1 cellular context compared by ENCODE assay signal in genomic region chr19:7629347-7630054, GRCh38.
A peak's percentile ranks its signal among the peaks of the same experiment; 100 is the strongest.
TF ChIP-seq lines count a peak whose summit lies in the region.

PET100 (plus strand) TSS chr19:7629793; CDS start chr19:7629834, 41 bp downstream.
XAB2 (minus strand) TSS chr19:7629545; CDS start chr19:7629527, 18 bp downstream.

TF ChIP-seq in HepG2, 621 proteins besides CTCF, POLR2A, EP300 and RAD21 (continued from another document and continues in another):
- TF ChIP-seq PBX3 (CRISPR knock-in tag; IDR thresholded peaks at IDR 0.05; ENCODE audit: borderline replicate concordance) (peak; percentile 98), CEBPB (IDR thresholded peaks at IDR 0.05; ENCODE audit: borderline replicate concordance, low read depth, low read length) (no peak), ZMYM4 (CRISPR knock-in tag; IDR thresholded peaks at IDR 0.05) (peak; percentile 33; the same call in 1 of the 2 replicates), ZNF24 (IDR thresholded peaks at IDR 0.05) (no peak), ELF4 (CRISPR knock-in tag; IDR thresholded peaks at IDR 0.05; ENCODE audit: borderline replicate concordance) (peak; percentile 95; the same call in 1 of the 2 replicates), ZNF598 (CRISPR knock-in tag; IDR thresholded peaks at IDR 0.05; ENCODE audit: borderline replicate concordance) (peak; percentile 57; the same call in 1 of the 2 replicates), ZFX (CRISPR knock-in tag; IDR thresholded peaks at IDR 0.05; ENCODE audit: low read depth) (peak; percentile 86), HIC2 (CRISPR knock-in tag; IDR thresholded peaks at IDR 0.05; ENCODE audit: low read depth) (no peak), SIN3B (IDR thresholded peaks at IDR 0.05; ENCODE audit: low read length) (peak; percentile 96), ZNF350 (CRISPR knock-in tag; IDR thresholded peaks at IDR 0.05; ENCODE audit: borderline replicate concordance, low read depth) (peak; percentile 32; the same call in 1 of the 2 replicates), REPIN1 (CRISPR knock-in tag; IDR thresholded peaks at IDR 0.05; ENCODE audit: borderline replicate concordance, low read depth) (peak; percentile 25; the same call in 1 of the 2 replicates), SP4 (CRISPR knock-in tag; IDR thresholded peaks at IDR 0.05) (peak; percentile 91), MXI1 (IDR thresholded peaks at IDR 0.05; ENCODE audit: borderline replicate concordance, low read depth, low read length) (peak; percentile 65; the same call in 1 of the 3 replicates), TARDBP (CRISPR knock-in tag; IDR thresholded peaks at IDR 0.05) (no peak; the same call in 1 of the 2 replicates), LCORL (IDR thresholded peaks at IDR 0.05) (no peak), LCORL (CRISPR knock-in tag; IDR thresholded peaks at IDR 0.05) (peak; percentile 37; the same call in 1 of the 2 replicates), ELF3 (CRISPR knock-in tag; IDR thresholded peaks at IDR 0.05) (no peak), KLF11 (CRISPR knock-in tag; IDR thresholded peaks at IDR 0.05) (0 out of 2 replicates have a peak, but pooled peaks have one; percentile 38), ZNF138 (CRISPR knock-in tag; IDR thresholded peaks at IDR 0.05; ENCODE audit: low read depth) (no peak), ZSCAN29 (CRISPR knock-in tag; conservative IDR thresholded peaks at IDR 0.05) (no peak), CAMTA2 (CRISPR knock-in tag; IDR thresholded peaks at IDR 0.05; ENCODE audit: borderline replicate concordance) (no peak; the same call in 1 of the 2 replicates), HIVEP1 (CRISPR knock-in tag; IDR thresholded peaks at IDR 0.05) (0 out of 2 replicates have a peak, but pooled peaks have one; percentile 23), ZNF678 (CRISPR knock-in tag; IDR thresholded peaks at IDR 0.05) (no peak), HOXA3 (CRISPR knock-in tag; IDR thresholded peaks at IDR 0.05) (peak; percentile 94), SOX13 (IDR thresholded peaks at IDR 0.05) (no peak), SOX13 (CRISPR knock-in tag; conservative IDR thresholded peaks at IDR 0.05 in 1 of 2, IDR thresholded peaks at IDR 0.05 in 1 of 2) (0 out of 4 replicates have a peak, but pooled peaks of 1 of the 2 experiments have one; percentile 4), ZBTB26 (CRISPR knock-in tag; IDR thresholded peaks at IDR 0.05; ENCODE audit: borderline replicate concordance) (peak; percentile 39; the same call in 1 of the 2 replicates), HMGXB3 (CRISPR knock-in tag; IDR thresholded peaks at IDR 0.05; ENCODE audit: borderline replicate concordance) (peak; percentile 100), ELF1 (CRISPR knock-in tag; IDR thresholded peaks at IDR 0.05) (peak; percentile 95), HDAC1 (CRISPR knock-in tag; IDR thresholded peaks at IDR 0.05) (peak; percentile 91), ETV5 (CRISPR knock-in tag; IDR thresholded peaks at IDR 0.05; ENCODE audit: borderline replicate concordance) (peak; percentile 81; the same call in 1 of the 2 replicates), ZNF768 (CRISPR knock-in tag; IDR thresholded peaks at IDR 0.05) (peak; percentile 30; the same call in 1 of the 2 replicates), THAP11 (CRISPR knock-in tag; IDR thresholded peaks at IDR 0.05) (peak; percentile 95), PHF8 (CRISPR knock-in tag; IDR thresholded peaks at IDR 0.05) (peak; percentile 84), ZFP90 (CRISPR knock-in tag; IDR thresholded peaks at IDR 0.05; ENCODE audit: borderline replicate concordance) (peak; percentile 70; the same call in 1 of the 2 replicates), ZNF605 (CRISPR knock-in tag; IDR thresholded peaks at IDR 0.05) (peak; percentile 88), ZNF264 (CRISPR knock-in tag; IDR thresholded peaks at IDR 0.05) (peak; percentile 57; the same call in 1 of the 2 replicates), BORCS8-MEF2B (CRISPR knock-in tag; IDR thresholded peaks at IDR 0.05) (no peak), KLF13 (CRISPR knock-in tag; IDR thresholded peaks at IDR 0.05) (no peak), YY1 (IDR thresholded peaks at IDR 0.05; ENCODE audit: insufficient read depth, insufficient replicate concordance, low read depth, low read length) (peak; percentile 91)
- TF ChIP-seq, protein P1, sequence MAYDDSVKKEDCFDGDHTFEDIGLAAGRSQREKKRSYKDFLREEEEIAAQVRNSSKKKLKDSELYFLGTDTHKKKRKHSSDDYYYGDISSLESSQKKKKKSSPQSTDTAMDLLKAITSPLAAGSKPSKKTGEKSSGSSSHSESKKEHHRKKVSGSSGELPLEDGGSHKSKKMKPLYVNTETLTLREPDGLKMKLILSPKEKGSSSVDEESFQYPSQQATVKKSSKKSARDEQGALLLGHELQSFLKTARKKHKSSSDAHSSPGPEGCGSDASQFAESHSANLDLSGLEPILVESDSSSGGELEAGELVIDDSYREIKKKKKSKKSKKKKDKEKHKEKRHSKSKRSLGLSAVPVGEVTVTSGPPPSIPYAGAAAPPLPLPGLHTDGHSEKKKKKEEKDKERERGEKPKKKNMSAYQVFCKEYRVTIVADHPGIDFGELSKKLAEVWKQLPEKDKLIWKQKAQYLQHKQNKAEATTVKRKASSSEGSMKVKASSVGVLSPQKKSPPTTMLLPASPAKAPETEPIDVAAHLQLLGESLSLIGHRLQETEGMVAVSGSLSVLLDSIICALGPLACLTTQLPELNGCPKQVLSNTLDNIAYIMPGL (CRISPR knock-in tag; IDR thresholded peaks at IDR 0.05; ENCODE audit: borderline replicate concordance in 1 of 2, low read depth in 1 of 2): peak in 1 of 2 experiments; percentile 50; a peak in 1 of 4 replicates
- TF ChIP-seq, protein P2, sequence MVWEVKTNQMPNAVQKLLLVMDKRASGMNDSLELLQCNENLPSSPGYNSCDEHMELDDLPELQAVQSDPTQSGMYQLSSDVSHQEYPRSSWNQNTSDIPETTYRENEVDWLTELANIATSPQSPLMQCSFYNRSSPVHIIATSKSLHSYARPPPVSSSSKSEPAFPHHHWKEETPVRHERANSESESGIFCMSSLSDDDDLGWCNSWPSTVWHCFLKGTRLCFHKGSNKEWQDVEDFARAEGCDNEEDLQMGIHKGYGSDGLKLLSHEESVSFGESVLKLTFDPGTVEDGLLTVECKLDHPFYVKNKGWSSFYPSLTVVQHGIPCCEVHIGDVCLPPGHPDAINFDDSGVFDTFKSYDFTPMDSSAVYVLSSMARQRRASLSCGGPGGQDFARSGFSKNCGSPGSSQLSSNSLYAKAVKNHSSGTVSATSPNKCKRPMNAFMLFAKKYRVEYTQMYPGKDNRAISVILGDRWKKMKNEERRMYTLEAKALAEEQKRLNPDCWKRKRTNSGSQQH (CRISPR knock-in tag; IDR thresholded peaks at IDR 0.05; ENCODE audit: low read depth): peak; percentile 52; the same call in 1 of the 2 replicates
- TF ChIP-seq, protein P3, sequence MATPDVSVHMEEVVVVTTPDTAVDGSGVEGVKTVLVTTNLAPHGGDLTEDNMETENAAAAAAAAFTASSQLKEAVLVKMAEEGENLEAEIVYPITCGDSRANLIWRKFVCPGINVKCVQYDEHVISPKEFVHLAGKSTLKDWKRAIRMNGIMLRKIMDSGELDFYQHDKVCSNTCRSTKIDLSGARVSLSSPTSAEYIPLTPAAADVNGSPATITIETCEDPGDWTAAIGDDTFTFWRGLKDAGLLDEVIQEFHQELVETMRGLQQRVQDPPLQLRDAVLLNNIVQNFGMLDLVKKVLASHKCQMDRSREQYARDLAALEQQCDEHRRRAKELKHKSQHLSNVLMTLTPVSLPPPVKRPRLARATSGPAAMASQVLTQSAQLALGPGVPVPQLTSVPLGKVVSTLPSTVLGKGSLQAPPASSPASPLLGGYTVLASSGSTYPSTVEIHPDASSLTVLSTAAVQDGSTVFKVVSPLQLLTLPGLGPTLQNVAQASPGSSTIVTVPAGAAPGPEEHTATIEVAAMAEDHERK (CRISPR knock-in tag; IDR thresholded peaks at IDR 0.05; ENCODE audit: low read depth): peak; percentile 49; the same call in 1 of the 2 replicates
- TF ChIP-seq, protein P4, sequence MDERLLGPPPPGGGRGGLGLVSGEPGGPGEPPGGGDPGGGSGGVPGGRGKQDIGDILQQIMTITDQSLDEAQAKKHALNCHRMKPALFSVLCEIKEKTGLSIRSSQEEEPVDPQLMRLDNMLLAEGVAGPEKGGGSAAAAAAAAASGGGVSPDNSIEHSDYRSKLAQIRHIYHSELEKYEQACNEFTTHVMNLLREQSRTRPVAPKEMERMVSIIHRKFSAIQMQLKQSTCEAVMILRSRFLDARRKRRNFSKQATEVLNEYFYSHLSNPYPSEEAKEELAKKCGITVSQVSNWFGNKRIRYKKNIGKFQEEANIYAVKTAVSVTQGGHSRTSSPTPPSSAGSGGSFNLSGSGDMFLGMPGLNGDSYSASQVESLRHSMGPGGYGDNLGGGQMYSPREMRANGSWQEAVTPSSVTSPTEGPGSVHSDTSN (CRISPR knock-in tag; IDR thresholded peaks at IDR 0.05): peak; percentile 98
- TF ChIP-seq, protein P5, sequence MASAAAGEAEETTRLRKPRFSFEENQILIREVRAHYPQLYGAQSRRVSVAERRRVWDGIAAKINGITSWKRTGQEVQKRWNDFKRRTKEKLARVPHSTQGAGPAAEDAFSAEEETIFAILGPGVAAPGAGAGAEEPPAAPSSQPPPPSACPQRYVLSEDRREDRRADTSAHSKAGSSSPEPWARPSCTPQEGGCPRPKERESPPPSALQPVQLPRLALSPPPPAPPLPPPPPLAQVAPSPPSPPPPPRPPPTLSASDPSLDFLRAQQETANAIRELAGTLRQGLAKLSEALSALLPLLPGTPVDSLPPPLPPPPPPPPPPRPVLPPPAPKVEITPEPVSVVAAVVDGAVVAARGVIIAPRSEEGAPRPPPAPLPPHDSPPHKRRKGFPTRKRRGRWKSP (CRISPR knock-in tag; IDR thresholded peaks at IDR 0.05): 0 out of 2 replicates have a peak, but pooled peaks have one; percentile 24
- TF ChIP-seq, protein P6, sequence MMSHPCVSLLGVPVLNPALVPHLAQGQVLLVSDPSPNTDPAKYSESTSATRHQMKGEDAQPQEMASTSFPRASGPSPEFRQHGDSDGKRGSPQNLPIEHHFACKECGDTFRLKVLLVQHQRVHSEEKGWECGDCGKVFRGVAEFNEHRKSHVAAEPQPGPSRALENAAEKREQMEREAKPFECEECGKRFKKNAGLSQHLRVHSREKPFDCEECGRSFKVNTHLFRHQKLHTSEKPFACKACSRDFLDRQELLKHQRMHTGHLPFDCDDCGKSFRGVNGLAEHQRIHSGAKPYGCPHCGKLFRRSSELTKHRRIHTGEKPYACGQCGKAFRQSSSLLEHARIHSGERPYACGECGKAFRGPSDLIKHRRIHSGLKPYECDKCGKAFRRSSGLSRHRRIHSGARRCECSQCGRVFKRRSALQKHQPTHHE (CRISPR knock-in tag; IDR thresholded peaks at IDR 0.05; ENCODE audit: borderline replicate concordance): 0 out of 2 replicates have a peak, but pooled peaks have one; percentile 65
